In the genomic region with DNA sequence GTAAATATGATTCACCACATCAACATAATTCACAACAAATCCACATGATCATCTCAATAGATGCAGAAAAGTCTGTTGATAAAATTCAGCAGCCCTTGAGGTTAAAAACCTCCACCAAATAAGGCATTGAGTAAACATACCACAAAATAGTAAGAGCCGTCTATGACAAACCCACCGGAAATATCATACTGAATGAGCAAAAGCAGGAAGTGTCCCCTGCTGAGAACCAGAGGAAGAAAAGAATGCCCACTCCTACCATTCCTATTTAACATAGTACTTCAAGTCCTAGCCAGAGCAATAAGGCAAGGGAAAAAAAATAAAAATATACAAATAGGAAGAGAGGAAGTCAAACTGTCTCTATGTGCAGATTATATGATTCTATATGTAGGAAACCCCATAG, we compare ENCODE assay signal across 19 cellular contexts.
"Had no signal": no experiment of that assay in that cellular context is flagged by ENCODE, and none has a peak within 500 bp of the region (broad histone marks: within the 10 kb centered on the region; RNA-seq: fewer than 3 reads in every experiment).

No MANE protein-coding gene starts in this region.

- H3K4me3 ChIP-seq: cardiac muscle cell, left lung, upper lobe of left lung had no signal

- H3K36me3 ChIP-seq: cardiac muscle cell, left lung, upper lobe of left lung had no signal

- DNase-seq: activated CD4-positive, alpha-beta T cell treated with anti-CD3 and anti-CD28 coated beads for 36 hours; activated CD4-positive, alpha-beta T cell treated with anti-CD3 and anti-CD28 coated beads, Interleukin-2, amount 50 U/mL, for 4 hours; activated CD8-positive, alpha-beta memory T cell treated with anti-CD3 and anti-CD28 coated beads for 24 hours; activated CD8-positive, alpha-beta memory T cell treated with anti-CD3 and anti-CD28 coated beads, Interleukin-2, amount 50 U/mL, for 4 hours; activated T-cell treated with anti-CD3 and anti-CD28 coated beads, Interleukin-2, amount 50 U/mL, for 24 hours; aorta; immature natural killer cell; kidney glomerular epithelial cell; left lung; midbrain; natural killer cell; retina; SK-N-SH; stimulated activated CD4-positive, alpha-beta T cell treated with anti-CD3 and anti-CD28 coated beads, Interleukin-4, amount 100 ng/mL, for 24 hours; stimulated activated naive CD4-positive, alpha-beta T cell treated with Interleukin-2 at 50 U/mL for 16 hours; upper lobe of left lung had no signal

- ATAC-seq: activated CD4-positive, alpha-beta T cell treated with anti-CD3 and anti-CD28 coated beads for 36 hours; activated naive CD4-positive, alpha-beta T cell treated with anti-CD3 and anti-CD28 coated beads, Interleukin-2, amount 50 U/mL, for 72 hours; activated T-helper 17 cell treated with anti-CD3 and anti-CD28 coated beads, Interleukin-2, amount 50 U/mL, for 72 hours; left lung; natural killer cell had no signal

- H3K27me3 ChIP-seq: cardiac muscle cell, left lung, upper lobe of left lung had no signal

- H3K9me3 ChIP-seq: SK-N-SH, upper lobe of left lung had no signal

- H3K4me1 ChIP-seq: left lung, upper lobe of left lung had no signal

- H3K27ac ChIP-seq: cardiac muscle cell, left lung, upper lobe of left lung had no signal
